In the genomic region with DNA sequence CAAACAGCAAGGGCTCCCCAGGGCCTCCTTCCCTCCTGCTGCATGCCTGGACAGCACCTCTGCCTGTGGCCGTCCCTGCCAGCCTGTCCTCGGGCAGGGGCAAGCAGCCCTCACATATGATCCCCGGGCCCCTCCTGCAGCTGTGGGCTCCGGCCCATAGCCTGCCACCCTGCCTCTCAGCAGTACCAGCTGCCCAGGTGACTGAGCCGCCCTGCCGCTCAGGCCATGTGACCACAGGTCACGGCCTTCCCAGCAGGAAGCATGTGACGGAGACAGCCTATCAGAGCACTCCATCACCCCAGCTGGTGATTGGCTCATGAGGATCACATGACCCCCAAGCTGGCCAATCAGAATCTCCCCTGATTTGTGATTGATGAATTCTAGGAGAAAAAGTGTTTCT, we compare ENCODE assay signal across 17 cellular contexts. TPM values are rescaled to one million over a fixed set of nuclear protein-coding genes. Genes with fewer than 3 reads are reported as not detected.
DNase-seq lines count a peak whose midpoint lies in the region; ATAC-seq, FAIRE-seq and TF ChIP-seq lines count a peak whose summit lies in the region.
"Had no signal": no experiment of that assay in that cellular context is flagged by ENCODE, and none has a peak within 500 bp of the region (broad histone marks: within the 10 kb centered on the region; RNA-seq: fewer than 3 reads in every experiment).

No MANE protein-coding gene starts in this region.

- H3K4me3 Mint-ChIP-seq in CD14-positive monocyte = no peak overlapping the region
- no peak overlapping the region for H3K4me3 Mint-ChIP-seq in activated CD8-positive, alpha-beta T cell treated with anti-CD3 and anti-CD28 coated beads for 36 hours
- H3K4me3 Mint-ChIP-seq: immature natural killer cell had no signal

- DNase-seq in right atrium auricular region (ENCODE audit: low spot score) (peak; percentile 43), heart left ventricle (no peak), NCI-H69 (lab: John Stamatoyannopoulos, UW) (peak; percentile 19), hepatic stellate cell (ENCODE audit: low spot score) (peak; percentile 64), GM19239 (ENCODE audit: insufficient read length, low spot score) (no peak), thyroid gland (no peak), CD14-positive monocyte (ENCODE audit: low spot score) (no peak)
- no peak for DNase-seq in activated CD8-positive, alpha-beta T cell treated with anti-CD3 and anti-CD28 coated beads for 36 hours
- DNase-seq: activated CD4-positive, alpha-beta T cell treated with anti-CD3 and anti-CD28 coated beads, Interleukin-2, amount 50 U/mL, for 4 hours; activated naive CD4-positive, alpha-beta T cell; DMS79; effector CD8-positive, alpha-beta T cell; immature natural killer cell; psoas muscle; trophoblast cell had no signal

- POLR2A ChIA-PET in activated CD8-positive, alpha-beta T cell treated with anti-CD3 and anti-CD28 coated beads for 36 hours (lab: Charles Lee) = no interaction called here

- H3K4me1 Mint-ChIP-seq in CD14-positive monocyte = no peaks in the 10 kb centered on the region
- no peaks in the 10 kb centered on the region for H3K4me1 Mint-ChIP-seq in activated CD8-positive, alpha-beta T cell treated with anti-CD3 and anti-CD28 coated beads for 36 hours (ENCODE audit: low read depth)
- H3K4me1 Mint-ChIP-seq: immature natural killer cell had no signal

- TF ChIP-seq CTCF in right atrium auricular region (IDR thresholded peaks at IDR 0.05) = no peak
- no peak for TF ChIP-seq CTCF in heart left ventricle (IDR thresholded peaks at IDR 0.05)
- TF ChIP-seq CTCF in thyroid gland (IDR thresholded peaks at IDR 0.05) = no peak
- no peak for TF ChIP-seq CTCF in CD14-positive monocyte (IDR thresholded peaks at IDR 0.05)
- no peak for TF ChIP-seq CTCF in activated CD8-positive, alpha-beta T cell treated with anti-CD3 and anti-CD28 coated beads for 36 hours (IDR thresholded peaks at IDR 0.05)

- H3K9me3 Mint-ChIP-seq in CD14-positive monocyte = peaks cover 0 to 5% (median 0%) of the 10 kb centered on the region in 7 donors
- H3K9me3 Mint-ChIP-seq in activated CD8-positive, alpha-beta T cell treated with anti-CD3 and anti-CD28 coated beads for 36 hours = no peaks in the 10 kb centered on the region
- H3K9me3 Mint-ChIP-seq: immature natural killer cell had no signal

- intact Hi-C loops in heart left ventricle (cut with DNase I) (no loop called here), thyroid gland (cut with DNase I) (no loop called here), CD14-positive monocyte (cut with micrococcal nuclease) (no loop called here)
- intact Hi-C loops in activated CD8-positive, alpha-beta T cell treated with anti-CD3 and anti-CD28 coated beads for 36 hours (cut with micrococcal nuclease) = no loop called here

- H3K4me1 ChIP-seq in right atrium auricular region (peaks cover 0 to 6% of the 10 kb centered on the region in 2 donors), heart left ventricle (no peaks in the 10 kb centered on the region), thyroid gland (no peaks in the 10 kb centered on the region)
- H3K4me1 ChIP-seq: psoas muscle had no signal

- no peak for FAIRE-seq in GM19239 (lab: Jason Lieb, UNC)

- H3K4me3 ChIP-seq in right atrium auricular region (no peak overlapping the region), heart left ventricle (no peak overlapping the region), thyroid gland (replicated peaks in 1 of 3) (no peak overlapping the region)
- H3K4me3 ChIP-seq: mucosa of descending colon, psoas muscle had no signal

- H3K27me3 ChIP-seq in right atrium auricular region (no peaks in the 10 kb centered on the region), heart left ventricle (no peaks in the 10 kb centered on the region), thyroid gland (no peaks in the 10 kb centered on the region)

- CTCF ChIA-PET in activated CD8-positive, alpha-beta T cell treated with anti-CD3 and anti-CD28 coated beads for 36 hours (lab: Charles Lee) = no interaction called here

- peaks cover 1 to 12% (median 11%) of the 10 kb centered on the region in 3 donors for H3K27me3 Mint-ChIP-seq in CD14-positive monocyte (ENCODE audit: low read depth in 3 of 3)
- no peaks in the 10 kb centered on the region for H3K27me3 Mint-ChIP-seq in activated CD8-positive, alpha-beta T cell treated with anti-CD3 and anti-CD28 coated beads for 36 hours

- H3K36me3 Mint-ChIP-seq in CD14-positive monocyte = no peaks in the 10 kb centered on the region
- no peaks in the 10 kb centered on the region for H3K36me3 Mint-ChIP-seq in activated CD8-positive, alpha-beta T cell treated with anti-CD3 and anti-CD28 coated beads for 36 hours (ENCODE audit: low read depth)
- H3K36me3 Mint-ChIP-seq: immature natural killer cell had no signal

- H3K27ac ChIP-seq in right atrium auricular region (no peak overlapping the region), heart left ventricle (no peak overlapping the region), thyroid gland (no peak overlapping the region)
- H3K27ac ChIP-seq: psoas muscle had no signal

- ATAC-seq in heart left ventricle = no peak
- no peak for ATAC-seq in activated CD8-positive, alpha-beta T cell treated with anti-CD3 and anti-CD28 coated beads for 36 hours
- ATAC-seq: mucosa of descending colon had no signal

- TF ChIP-seq POLR2A in heart left ventricle (IDR thresholded peaks at IDR 0.05) = no peak
- TF ChIP-seq POLR2A in thyroid gland (IDR thresholded peaks at IDR 0.05) = no peak

- H3K9me3 ChIP-seq in right atrium auricular region (no peaks in the 10 kb centered on the region), heart left ventricle (no peaks in the 10 kb centered on the region), thyroid gland (no peaks in the 10 kb centered on the region)
- H3K9me3 ChIP-seq: mucosa of descending colon, psoas muscle had no signal

- no peak overlapping the region for H3K27ac Mint-ChIP-seq in CD14-positive monocyte
- no peak overlapping the region for H3K27ac Mint-ChIP-seq in activated CD8-positive, alpha-beta T cell treated with anti-CD3 and anti-CD28 coated beads for 36 hours
- H3K27ac Mint-ChIP-seq: immature natural killer cell had no signal

- WGBS in heart left ventricle, 4 donors = 77 to 91% (median 79%) methylated on average over 6 to 8 of the region's 8 CpGs
- 90 to 95% methylated on average over 2 to 6 of the region's 8 CpGs for WGBS in thyroid gland, 2 donors

- H3K36me3 ChIP-seq in right atrium auricular region (no peaks in the 10 kb centered on the region), heart left ventricle (peaks cover 0 to 25% (median 0%) of the 10 kb centered on the region in 9 donors), thyroid gland (no peaks in the 10 kb centered on the region)

RNA-seq across cellular contexts. Expression of gene ALDH1L1, which starts 23.9 kb away (rescaled TPM):
- total RNA-seq in right atrium auricular region (10 to 100 TPM; 13.7 to 24.0 TPM), heart left ventricle (10 to 100 TPM; 26.9 to 74.1 (median 29.4) TPM), thyroid gland (10 to 100 TPM in 1 of 4 donors, 1 to 10 TPM in 3; 2.1 to 12.1 (median 6.1) TPM)
- polyA plus RNA-seq in heart left ventricle (10 to 100 TPM; 13.4 to 27.2 TPM), CD14-positive monocyte (not detected)
- total RNA-seq in activated CD8-positive, alpha-beta T cell treated with anti-CD3 and anti-CD28 coated beads for 36 hours = not detected
- total RNA-seq: T-helper 1 cell treated with Interleukin-12 subunit alpha and Interleukin-12 subunit beta and Interleukin-4 antibody, amounts not matched to agents 30 ng/mL and 1 ng/mL, for 36 hours had no signal
- polyA plus RNA-seq: immature natural killer cell had no signal

Comparison
In these comparisons a context has a peak if more than half of its experiments do, and no peak if none do; other contexts are left out.
1. DNase-seq: peak in right atrium auricular region (single experiment), NCI-H69 (single experiment) and hepatic stellate cell (single experiment); none in heart left ventricle (0 of 5), GM19239 (single experiment), thyroid gland (0 of 2), CD14-positive monocyte (single experiment) and activated CD8-positive, alpha-beta T cell treated with anti-CD3 and anti-CD28 coated beads for 36 hours (single experiment).